In genomic region chr9:4923580-4924544, GRCh38 we compare ENCODE assay signal across 9 cellular contexts.
DNase-seq lines count a peak whose midpoint lies in the region; TF ChIP-seq lines count a peak whose summit lies in the region.
"Had no signal": no experiment of that assay in that cellular context is flagged by ENCODE, and none has a peak within 500 bp of the region (broad histone marks: within the 10 kb centered on the region; RNA-seq: fewer than 3 reads in every experiment).

No MANE protein-coding gene starts in this region.

- H3K4me3 ChIP-seq in H7 (ENCODE audit: insufficient read depth, low read depth, low read length): no peak overlapping the region
- H3K4me3 ChIP-seq in esophagus squamous epithelium: no peak overlapping the region
- no peak overlapping the region for H3K4me3 ChIP-seq in testis
- H3K4me3 ChIP-seq: BLaER1 treated with 17β-estradiol and CSF1 and Interleukin-3, amounts not matched to agents 10 nM and 100 nM had no signal

- TF ChIP-seq CTCF in esophagus squamous epithelium (IDR thresholded peaks at IDR 0.05): peak; percentile 7 to 52 (median 22)
- TF ChIP-seq CTCF in testis (IDR thresholded peaks at IDR 0.05): peak in 2 of 3 experiments; percentile 19 to 31

- no peaks in the 10 kb centered on the region for H3K36me3 ChIP-seq in H7 (replicated peaks; ENCODE audit: control insufficient read depth, insufficient read depth, low read length)
- H3K36me3 ChIP-seq in esophagus squamous epithelium: no peaks in the 10 kb centered on the region
- no peaks in the 10 kb centered on the region for H3K36me3 ChIP-seq in testis (ENCODE audit: low read depth, missing control alignments)

- no peak overlapping the region for H3K27ac ChIP-seq in esophagus squamous epithelium
- peak overlapping the region in 1 of 2 donors; percentile 13 for H3K27ac ChIP-seq in testis
- H3K27ac ChIP-seq: BLaER1 treated with 17β-estradiol and CSF1 and Interleukin-3, amounts not matched to agents 10 nM and 100 nM had no signal

- no peaks in the 10 kb centered on the region for H3K9me3 ChIP-seq in esophagus squamous epithelium
- H3K9me3 ChIP-seq in testis: no peaks in the 10 kb centered on the region

- H3K27me3 ChIP-seq in H7 (ENCODE audit: control insufficient read depth, insufficient read depth, low read length): no peaks in the 10 kb centered on the region
- no peaks in the 10 kb centered on the region for H3K27me3 ChIP-seq in esophagus squamous epithelium
- no peaks in the 10 kb centered on the region for H3K27me3 ChIP-seq in testis
- H3K27me3 ChIP-seq: BLaER1 treated with 17β-estradiol and CSF1 and Interleukin-3, amounts not matched to agents 10 nM and 100 nM had no signal

- H3K4me1 ChIP-seq in esophagus squamous epithelium: peaks cover 0 to 23% (median 3%) of the 10 kb centered on the region in 3 donors
- peaks cover 5% of the 10 kb centered on the region for H3K4me1 ChIP-seq in testis

- DNase-seq in NCI-H1092 treated with DMSO at 0.1 percent for 48 hours (lab: John Stamatoyannopoulos, UW) (peak; percentile 2), NCI-H1092 (lab: John Stamatoyannopoulos, UW) (no peak), H7 (peak; percentile 24), RPMI7951 (ENCODE audit: low read depth) (peak; percentile 42), esophagus squamous epithelium (lab: John Stamatoyannopoulos, UW) (no peak), testis (peak; percentile 32), NCI-H2081 treated with DMSO at 0.1 percent for 48 hours (lab: John Stamatoyannopoulos, UW) (no peak)
- DNase-seq in stimulated activated CD4-positive, alpha-beta T cell treated with anti-CD3 and anti-CD28 coated beads, Interleukin-4, amount 100 ng/mL, for 1 hour: no peak

- WGBS in esophagus squamous epithelium, 2 donors: 31 to 51% methylated on average over 5 of the region's 5 CpGs
- 52 to 58% methylated on average over 5 of the region's 5 CpGs for WGBS in testis, 2 donors

- no peak for TF ChIP-seq POLR2A in esophagus squamous epithelium (IDR thresholded peaks at IDR 0.05)
- no peak for TF ChIP-seq POLR2A in testis (IDR thresholded peaks at IDR 0.05)

- intact Hi-C loops in esophagus squamous epithelium (cut with DNase I) (no loop called here), testis (cut with DNase I; ENCODE audit: low total_unique reads) (no loop called here)

Comparison
In these comparisons a context has a peak if more than half of its experiments do, and no peak if none do; other contexts are left out.
1. DNase-seq: peak in NCI-H1092 treated with DMSO at 0.1 percent for 48 hours (single experiment), H7 (single experiment), RPMI7951 (single experiment) and testis (single experiment); none in NCI-H1092 (single experiment), esophagus squamous epithelium (single experiment), NCI-H2081 treated with DMSO at 0.1 percent for 48 hours (single experiment) and stimulated activated CD4-positive, alpha-beta T cell treated with anti-CD3 and anti-CD28 coated beads, Interleukin-4, amount 100 ng/mL, for 1 hour (single experiment).